Comparison of ENCODE assay signal across 11 cellular contexts in genomic region chr22:38220163-38220562, GRCh38. TPM values are rescaled to one million over a fixed set of nuclear protein-coding genes. Genes with fewer than 3 reads are reported as not detected.
DNase-seq lines count a peak whose midpoint lies in the region; ATAC-seq and TF ChIP-seq lines count a peak whose summit lies in the region.
"Had no signal": no experiment of that assay in that cellular context is flagged by ENCODE, and none has a peak within 500 bp of the region (broad histone marks: within the 10 kb centered on the region; RNA-seq: fewer than 3 reads in every experiment).

No MANE protein-coding gene starts in this region.

- H3K36me3 ChIP-seq in effector memory CD4-positive, alpha-beta T cell (ENCODE audit: control insufficient read depth, insufficient read depth, low read length), result peaks cover 21% of the 10 kb centered on the region
- H3K36me3 ChIP-seq in osteoblast (ENCODE audit: insufficient read depth, low read length), result peaks cover 37% of the 10 kb centered on the region
- H3K36me3 ChIP-seq in aorta (ENCODE audit: control insufficient read depth in 1 of 2, insufficient read depth in 2 of 2, low read length in 1 of 2), result peaks cover 0 to 1% of the 10 kb centered on the region in 2 donors
- H3K36me3 ChIP-seq in SK-N-SH (replicated peaks in 1 of 2; ENCODE audit: control insufficient read depth in 1 of 2, insufficient read depth in 2 of 2, low read length in 1 of 2), result peaks cover 0 to 10% of the 10 kb centered on the region in 2 experiments

- ATAC-seq in natural killer cell (peak in 1 of 3 donors; percentile 11), aorta (ENCODE audit: low FRiP score) (no peak)
- no peak for ATAC-seq in natural killer cell treated with Interleukin-12 subunit alpha and Interleukin-12 subunit beta and Interleukin-15 and Interleukin-18, amount 100 ng/mL, for 72 hours

- POLR2A ChIA-PET in SK-N-SH (lab: Yijun Ruan, JAX), result interaction anchor here (0.7 to 1.0 kb wide), 2 partner anchors 64 to 279 kb away, joined by 3 read pairs; no protein-coding TSS in a partner anchor

- no peak overlapping the region for H3K4me3 ChIP-seq in effector memory CD4-positive, alpha-beta T cell (ENCODE audit: insufficient read depth, low read depth, low read length, poor library complexity, severe bottlenecking)
- H3K4me3 ChIP-seq in osteoblast (ENCODE audit: insufficient read depth, low read length), result no peak overlapping the region
- H3K4me3 ChIP-seq in aorta (ENCODE audit: low read length in 2 of 2), result no peak overlapping the region
- no peak overlapping the region for H3K4me3 ChIP-seq in SK-N-SH (ENCODE audit: low read depth in 2 of 2, low read length in 1 of 2)

- H3K27me3 ChIP-seq in effector memory CD4-positive, alpha-beta T cell (replicated peaks; ENCODE audit: control insufficient read depth, insufficient read depth, low read length, poor library complexity, severe bottlenecking), result no peaks in the 10 kb centered on the region
- H3K27me3 ChIP-seq in osteoblast (ENCODE audit: insufficient read depth, low read length) (no peaks in the 10 kb centered on the region), aorta (ENCODE audit: control insufficient read depth in 1 of 2, insufficient read depth in 2 of 2, low read length in 1 of 2) (no peaks in the 10 kb centered on the region), SK-N-SH (ENCODE audit: insufficient read depth) (no peaks in the 10 kb centered on the region)

- TF ChIP-seq EP300 in SK-N-SH (IDR thresholded peaks at IDR 0.05; ENCODE audit: borderline replicate concordance in 1 of 2, low read depth in 1 of 2, low read length in 1 of 2), result no peak

- H3K9me2 ChIP-seq in SK-N-SH, result no peaks in the 10 kb centered on the region

- H3K9ac ChIP-seq in SK-N-SH, result no peak overlapping the region

- peaks cover 4% of the 10 kb centered on the region for H3F3A ChIP-seq in SK-N-SH (replicated peaks; ENCODE audit: insufficient read depth)

- peak overlapping the region; percentile 74 for H3K27ac ChIP-seq in effector memory CD4-positive, alpha-beta T cell (ENCODE audit: insufficient read depth, low read length, poor library complexity, severe bottlenecking)
- H3K27ac ChIP-seq in osteoblast (ENCODE audit: low read depth, low read length) (peak overlapping the region; percentile 89), aorta (ENCODE audit: low read depth in 1 of 2, low read length in 2 of 2) (peak overlapping the region; percentile 33 to 58), SK-N-SH (ENCODE audit: low read depth in 2 of 2, low read length in 1 of 2) (peak overlapping the region in 1 of 2 experiments; percentile 85; a peak in 1 of 4 replicates)

- H3K4me3 Mint-ChIP-seq in natural killer cell, result no peak overlapping the region
- H3K4me3 Mint-ChIP-seq in natural killer cell treated with Interleukin-12 subunit alpha and Interleukin-12 subunit beta and Interleukin-15 and Interleukin-18, amount 100 ng/mL, for 72 hours, result no peak overlapping the region
- H3K4me3 Mint-ChIP-seq in nephron progenitor cell, result no peak overlapping the region

- H3K79me2 ChIP-seq in osteoblast (ENCODE audit: insufficient read depth, low read length) (no peaks in the 10 kb centered on the region), SK-N-SH (ENCODE audit: insufficient read depth) (no peaks in the 10 kb centered on the region)

- DNase-seq in natural killer cell (no peak), osteoblast (ENCODE audit: insufficient read length, low spot score, missing footprints) (peak; percentile 83), aorta (no peak), DMS153 (lab: John Stamatoyannopoulos, UW) (no peak), nephron progenitor cell (no peak), SK-N-SH (no peak)
- DNase-seq in natural killer cell treated with Interleukin-12 subunit alpha and Interleukin-12 subunit beta and Interleukin-15 and Interleukin-18, amount 100 ng/mL, for 72 hours (ENCODE audit: low spot score), result no peak
- DNase-seq in effector memory CD4-positive, alpha-beta T cell, result no peak
- DNase-seq: activated gamma-delta T cell, NCI-H146, OCI-M1 had no signal

- H3K4me1 ChIP-seq in effector memory CD4-positive, alpha-beta T cell (ENCODE audit: control insufficient read depth, insufficient read depth, low read length, poor library complexity, severe bottlenecking), result peaks cover 30% of the 10 kb centered on the region
- H3K4me1 ChIP-seq in osteoblast (ENCODE audit: insufficient read depth, low read length), result peaks cover 24% of the 10 kb centered on the region
- H3K4me1 ChIP-seq in aorta (ENCODE audit: control insufficient read depth in 1 of 2, insufficient read depth in 2 of 2, low read length in 2 of 2), result no peaks in the 10 kb centered on the region
- H3K4me1 ChIP-seq in SK-N-SH (ENCODE audit: control insufficient read depth in 1 of 2, insufficient read depth in 2 of 2, low read depth in 1 of 2, low read length in 1 of 2), result peaks cover 0 to 14% of the 10 kb centered on the region in 2 experiments; a peak in 2 of 4 replicates

- WGBS in aorta, 2 donors, result 46 to 48% methylated on average over 8 of the region's 8 CpGs
- no CpG with 5 or more reads among the region's 8 CpGs for WGBS in SK-N-SH (ENCODE audit: low lambda C conversion rate)

- H3K36me3 Mint-ChIP-seq in natural killer cell (no peaks in the 10 kb centered on the region), nephron progenitor cell (ENCODE audit: low read depth) (peaks cover 10% of the 10 kb centered on the region)
- H3K36me3 Mint-ChIP-seq in natural killer cell treated with Interleukin-12 subunit alpha and Interleukin-12 subunit beta and Interleukin-15 and Interleukin-18, amount 100 ng/mL, for 72 hours, result no peaks in the 10 kb centered on the region

- H3K27ac Mint-ChIP-seq in natural killer cell (peak overlapping the region; percentile 63 to 89), nephron progenitor cell (no peak overlapping the region)
- H3K27ac Mint-ChIP-seq in natural killer cell treated with Interleukin-12 subunit alpha and Interleukin-12 subunit beta and Interleukin-15 and Interleukin-18, amount 100 ng/mL, for 72 hours, result peak overlapping the region in 1 of 2 donors; percentile 57

- H4K20me1 ChIP-seq in osteoblast (ENCODE audit: insufficient read depth, low read length) (no peaks in the 10 kb centered on the region), SK-N-SH (ENCODE audit: insufficient read depth) (no peaks in the 10 kb centered on the region)

- CTCF ChIA-PET in SK-N-SH (lab: Yijun Ruan, JAX), result interaction anchor here (0.7 to 1.3 kb wide), 3 partner anchors 8 to 106 kb away, joined by 3 to 8 read pairs (median 4); no protein-coding TSS in a partner anchor

- intact Hi-C loops in natural killer cell (cut with micrococcal nuclease), result loop anchor here (10.0 kb wide), 1 partner anchor 45 kb away; no protein-coding TSS in a partner anchor
- intact Hi-C loops in aorta (cut with DNase I), result loop anchor here in 1 of 2 donors (2.0 kb wide), 1 partner anchor 19 kb away; no protein-coding TSS in a partner anchor

- H3K9me3 Mint-ChIP-seq in natural killer cell (no peaks in the 10 kb centered on the region), nephron progenitor cell (no peaks in the 10 kb centered on the region)
- H3K9me3 Mint-ChIP-seq in natural killer cell treated with Interleukin-12 subunit alpha and Interleukin-12 subunit beta and Interleukin-15 and Interleukin-18, amount 100 ng/mL, for 72 hours, result no peaks in the 10 kb centered on the region

- no peaks in the 10 kb centered on the region for H3K9me3 ChIP-seq in effector memory CD4-positive, alpha-beta T cell (ENCODE audit: control insufficient read depth, low read length)
- H3K9me3 ChIP-seq in osteoblast (ENCODE audit: low read depth, low read length) (no peaks in the 10 kb centered on the region), aorta (ENCODE audit: control insufficient read depth, low read length) (no peaks in the 10 kb centered on the region), SK-N-SH (no peaks in the 10 kb centered on the region)

- TF ChIP-seq CTCF in natural killer cell (IDR thresholded peaks at IDR 0.05) (no peak), osteoblast (IDR thresholded peaks at IDR 0.05; ENCODE audit: extremely low read depth, low read depth, low read length) (no peak), nephron progenitor cell (IDR thresholded peaks at IDR 0.05) (no peak), SK-N-SH (IDR thresholded peaks at IDR 0.05) (no peak)

- H3K4me1 Mint-ChIP-seq in natural killer cell (peaks cover 21 to 36% of the 10 kb centered on the region in 2 donors), nephron progenitor cell (peaks cover 35% of the 10 kb centered on the region)
- H3K4me1 Mint-ChIP-seq in natural killer cell treated with Interleukin-12 subunit alpha and Interleukin-12 subunit beta and Interleukin-15 and Interleukin-18, amount 100 ng/mL, for 72 hours (ENCODE audit: low read depth in 2 of 2), result peaks cover 13 to 19% of the 10 kb centered on the region in 2 donors

- TF ChIP-seq RAD21 in SK-N-SH (IDR thresholded peaks at IDR 0.05; ENCODE audit: low read length), result no peak

- H3K27me3 Mint-ChIP-seq in natural killer cell (ENCODE audit: low read depth in 2 of 2) (no peaks in the 10 kb centered on the region), nephron progenitor cell (ENCODE audit: low read depth, poor library complexity) (peaks cover 7% of the 10 kb centered on the region)
- no peaks in the 10 kb centered on the region for H3K27me3 Mint-ChIP-seq in natural killer cell treated with Interleukin-12 subunit alpha and Interleukin-12 subunit beta and Interleukin-15 and Interleukin-18, amount 100 ng/mL, for 72 hours

- H3K4me2 ChIP-seq in osteoblast (ENCODE audit: insufficient read depth, low read length), result no peak overlapping the region
- no peak overlapping the region for H3K4me2 ChIP-seq in SK-N-SH

- H2AFZ ChIP-seq in osteoblast (ENCODE audit: low read length) (no peak overlapping the region), SK-N-SH (ENCODE audit: low read depth) (no peak overlapping the region)

RNA-seq across cellular contexts. Expression of gene MAFF, which starts 18.4 kb away (rescaled TPM):
- 100 to 1,000 TPM; 168 to 215 (median 187) TPM for total RNA-seq in natural killer cell
- total RNA-seq in natural killer cell treated with Interleukin-12 subunit alpha and Interleukin-12 subunit beta and Interleukin-15 and Interleukin-18, amount 100 ng/mL, for 72 hours, result 10 to 100 TPM; 19.7 to 43.0 TPM
- 16.5 and 22.4 TPM in 2 replicates for total RNA-seq in osteoblast
- 100 to 1,000 TPM in 1 of 2 donors, 10 to 100 TPM in 1; 73.1 to 145 TPM for total RNA-seq in aorta
- 10 to 100 TPM; 57.4 to 86.8 TPM for polyA plus RNA-seq in aorta
- polyA plus RNA-seq in SK-N-SH (2012; rRNA removed), result 7.9 and 8.2 TPM in 2 replicates
- 7.0 and 7.4 TPM in 2 replicates for polyA plus RNA-seq in SK-N-SH (2012; cell fraction: cytosol; rRNA removed)
- 9.6 and 10.1 TPM in 2 replicates for polyA plus RNA-seq in SK-N-SH (2012; cell fraction: nucleus; rRNA removed)

RNA-seq across cellular contexts. Expression of gene PLA2G6, which starts 38.5 kb away (rescaled TPM):
- total RNA-seq in natural killer cell, result 100 to 1,000 TPM; 137 to 167 (median 145) TPM
- 10 to 100 TPM; 24.5 to 40.1 TPM for total RNA-seq in natural killer cell treated with Interleukin-12 subunit alpha and Interleukin-12 subunit beta and Interleukin-15 and Interleukin-18, amount 100 ng/mL, for 72 hours
- total RNA-seq in osteoblast, result 12.3 and 17.7 TPM in 2 replicates
- 10 to 100 TPM; 25.0 to 25.8 TPM for total RNA-seq in aorta
- polyA plus RNA-seq in aorta, result 10 to 100 TPM in 1 of 2 donors, 1 to 10 TPM in 1; 8.8 to 74.1 TPM
- polyA plus RNA-seq in SK-N-SH (2012; rRNA removed), result 10.5 and 14.5 TPM in 2 replicates
- polyA plus RNA-seq in SK-N-SH (2012; cell fraction: cytosol; rRNA removed), result 1.7 and 2.8 TPM in 2 replicates
- polyA plus RNA-seq in SK-N-SH (2012; cell fraction: nucleus; rRNA removed), result 89.3 and 95.1 TPM in 2 replicates

RNA-seq across cellular contexts. Expression of gene TMEM184B, which starts 52.6 kb away (rescaled TPM):
- total RNA-seq in natural killer cell, result 10 to 100 TPM; 58.1 to 72.5 (median 68.6) TPM
- total RNA-seq in natural killer cell treated with Interleukin-12 subunit alpha and Interleukin-12 subunit beta and Interleukin-15 and Interleukin-18, amount 100 ng/mL, for 72 hours, result 10 to 100 TPM; 59.4 to 59.8 TPM
- total RNA-seq in osteoblast, result 29.8 and 30.0 TPM in 2 replicates
- 10 to 100 TPM; 96.3 to 96.9 TPM for total RNA-seq in aorta
- 10 to 100 TPM; 17.2 to 46.8 TPM for polyA plus RNA-seq in aorta
- 17.4 and 25.3 TPM in 2 replicates for polyA plus RNA-seq in SK-N-SH (2012; rRNA removed)
- polyA plus RNA-seq in SK-N-SH (2012; cell fraction: cytosol; rRNA removed), result 13.1 and 18.7 TPM in 2 replicates
- polyA plus RNA-seq in SK-N-SH (2012; cell fraction: nucleus; rRNA removed), result 42.9 and 45.0 TPM in 2 replicates
